In the genomic region with DNA sequence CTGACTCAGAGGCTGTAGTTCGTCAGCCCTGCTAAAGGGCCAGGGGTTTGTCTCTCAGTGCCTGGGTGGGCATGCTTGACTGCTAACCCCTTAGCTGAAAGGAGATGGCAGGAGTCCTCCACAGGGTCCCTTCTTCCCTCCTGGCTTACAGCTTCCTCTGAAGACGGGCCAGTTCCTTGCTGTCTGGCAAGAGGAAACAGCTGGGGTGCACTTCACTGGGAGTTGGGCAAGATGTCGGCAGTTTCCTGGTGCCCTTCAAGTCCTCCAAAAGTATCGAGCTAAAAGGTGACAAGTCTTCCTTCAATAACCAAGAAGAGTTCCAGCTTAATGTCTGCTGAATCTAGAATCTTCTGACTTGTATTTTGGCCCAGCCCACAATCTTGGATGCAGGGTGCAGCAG, we compare ENCODE assay signal across 12 cellular contexts. TPM values are rescaled to one million over a fixed set of nuclear protein-coding genes. Genes with fewer than 3 reads are reported as not detected.
DNase-seq lines count a peak whose midpoint lies in the region; ATAC-seq lines count a peak whose summit lies in the region.
"Had no signal": no experiment of that assay in that cellular context is flagged by ENCODE, and none has a peak within 500 bp of the region (broad histone marks: within the 10 kb centered on the region; RNA-seq: fewer than 3 reads in every experiment).

No MANE protein-coding gene starts in this region.

- peaks cover 3% of the 10 kb centered on the region for H3K4me1 Mint-ChIP-seq in activated naive CD8-positive, alpha-beta T cell treated with anti-CD3 and anti-CD28 coated beads, Interleukin-2, amount 50 U/mL, for 24 hours
- H3K4me1 Mint-ChIP-seq: brain, T-cell had no signal

- H3K9me3 Mint-ChIP-seq in activated naive CD8-positive, alpha-beta T cell treated with anti-CD3 and anti-CD28 coated beads, Interleukin-2, amount 50 U/mL, for 24 hours = no peaks in the 10 kb centered on the region
- H3K9me3 Mint-ChIP-seq: brain, T-cell had no signal

- H3K36me3 Mint-ChIP-seq in activated naive CD8-positive, alpha-beta T cell treated with anti-CD3 and anti-CD28 coated beads, Interleukin-2, amount 50 U/mL, for 24 hours (ENCODE audit: low read depth) = peaks cover 52% of the 10 kb centered on the region

- no peak overlapping the region for H3K27ac Mint-ChIP-seq in activated naive CD8-positive, alpha-beta T cell treated with anti-CD3 and anti-CD28 coated beads, Interleukin-2, amount 50 U/mL, for 24 hours
- H3K27ac Mint-ChIP-seq: T-cell had no signal

- ATAC-seq in left ventricle myocardium superior (peak; percentile 62), GM21381 (IDR thresholded peaks at IDR 0.05; ENCODE audit: unreplicated experiment) (no peak)
- ATAC-seq in activated naive CD8-positive, alpha-beta T cell treated with anti-CD3 and anti-CD28 coated beads, Interleukin-2, amount 50 U/mL, for 24 hours = no peak
- ATAC-seq: T-cell had no signal

- no peak overlapping the region for H3K4me3 Mint-ChIP-seq in activated naive CD8-positive, alpha-beta T cell treated with anti-CD3 and anti-CD28 coated beads, Interleukin-2, amount 50 U/mL, for 24 hours
- H3K4me3 Mint-ChIP-seq: brain, T-cell had no signal

- peak; percentile 29 for DNase-seq in SKM-1 (lab: John Stamatoyannopoulos, UW; ENCODE audit: unreplicated experiment)
- DNase-seq in left ventricle myocardium superior = no peak
- peak in 1 of 49 donors; percentile 15 for DNase-seq in substantia nigra (lab: John Stamatoyannopoulos, UW)
- no peak for DNase-seq in DMS 273 treated with DMSO at 0.1 percent for 48 hours (lab: John Stamatoyannopoulos, UW)
- DNase-seq in activated naive CD8-positive, alpha-beta T cell treated with anti-CD3 and anti-CD28 coated beads, Interleukin-2, amount 50 U/mL, for 24 hours = no peak
- DNase-seq: activated CD4-positive, alpha-beta T cell treated with anti-CD3 and anti-CD28 coated beads for 4 hours; Calu3; NCI-H2081 treated with DMSO at 0.1 percent for 48 hours; T-cell had no signal

- intact Hi-C loops in left ventricle myocardium superior (cut with micrococcal nuclease) = no loop called here

- no peaks in the 10 kb centered on the region for H3K27me3 Mint-ChIP-seq in activated naive CD8-positive, alpha-beta T cell treated with anti-CD3 and anti-CD28 coated beads, Interleukin-2, amount 50 U/mL, for 24 hours
- H3K27me3 Mint-ChIP-seq: brain, T-cell had no signal

- peak overlapping the region; percentile 5 for H3K27ac ChIP-seq in substantia nigra (ENCODE audit: low read depth, low read length, poor library complexity, severe bottlenecking)
- H3K27ac ChIP-seq: hepatocyte had no signal

RNA-seq across cellular contexts. Expression of a gene that starts 23.4 kb away (rescaled TPM):
- 28.0 TPM for total RNA-seq in left ventricle myocardium superior

RNA-seq across cellular contexts. Expression of a gene that starts 32.6 kb away (rescaled TPM):
- 26.2 TPM for total RNA-seq in left ventricle myocardium superior

RNA-seq across cellular contexts. Expression of a gene that starts 32.8 kb away (rescaled TPM):
- total RNA-seq in left ventricle myocardium superior = 132 TPM

RNA-seq across cellular contexts. Expression of a gene that starts 42.2 kb away (rescaled TPM):
- 15.4 TPM for total RNA-seq in left ventricle myocardium superior

RNA-seq across cellular contexts. Expression of a gene that starts 46.1 kb away (rescaled TPM):
- 221 TPM for total RNA-seq in left ventricle myocardium superior
